In genomic region chr4:183095199-183095512, GRCh38 we compare ENCODE assay signal across 25 cellular contexts.
"Had no signal": no experiment of that assay in that cellular context is flagged by ENCODE, and none has a peak within 500 bp of the region (broad histone marks: within the 10 kb centered on the region; RNA-seq: fewer than 3 reads in every experiment).

No MANE protein-coding gene starts in this region.

- H3K4me1 ChIP-seq: colonic mucosa had no signal

- H3K4me3 Mint-ChIP-seq: immature natural killer cell; memory B cell; naive thymus-derived CD8-positive, alpha-beta T cell; neural crest cell; stimulated activated effector memory CD8-positive, alpha-beta T cell treated with anti-CD3 and anti-CD28 coated beads, Interleukin-12 subunit alpha, Interleukin-12 subunit beta, amount 100 ng/mL, for 72 hours had no signal

- H3K4me3 ChIP-seq: colonic mucosa, esophagus squamous epithelium, gastroesophageal sphincter, left ventricle myocardium inferior, lower lobe of right lung, ovary, tibial artery, upper lobe of right lung, vagina had no signal

- H3K36me3 ChIP-seq: colonic mucosa, esophagus squamous epithelium, gastroesophageal sphincter, left ventricle myocardium inferior, lower lobe of right lung, ovary, tibial artery, upper lobe of right lung, vagina had no signal

- H3K4me1 Mint-ChIP-seq: memory B cell had no signal

- H3K36me3 Mint-ChIP-seq: immature natural killer cell; memory B cell; stimulated activated effector memory CD8-positive, alpha-beta T cell treated with anti-CD3 and anti-CD28 coated beads, Interleukin-12 subunit alpha, Interleukin-12 subunit beta, amount 100 ng/mL, for 72 hours had no signal

- H3K27ac Mint-ChIP-seq: memory B cell; progenitor cell of endocrine pancreas; stimulated activated effector memory CD8-positive, alpha-beta T cell treated with anti-CD3 and anti-CD28 coated beads, Interleukin-12 subunit alpha, Interleukin-12 subunit beta, amount 100 ng/mL, for 72 hours had no signal

- H3K27me3 ChIP-seq: esophagus squamous epithelium, gastroesophageal sphincter, ovary, tibial artery, upper lobe of right lung, vagina had no signal

- H3K9me3 ChIP-seq: colonic mucosa, esophagus squamous epithelium, gastroesophageal sphincter, left ventricle myocardium inferior, lower lobe of right lung, ovary, tibial artery, upper lobe of right lung, vagina had no signal

- H3K27ac ChIP-seq: colonic mucosa, esophagus squamous epithelium, gastroesophageal sphincter, left ventricle myocardium inferior, lower lobe of right lung, ovary, tibial artery, upper lobe of right lung, vagina had no signal

- ATAC-seq: gastroesophageal sphincter; left cardiac atrium; lower lobe of right lung; naive thymus-derived CD8-positive, alpha-beta T cell; right cardiac atrium; stimulated activated effector memory CD8-positive, alpha-beta T cell treated with anti-CD3 and anti-CD28 coated beads, Interleukin-12 subunit alpha, Interleukin-12 subunit beta, amount 100 ng/mL, for 72 hours; stimulated activated naive CD8-positive, alpha-beta T cell treated with anti-CD3 and anti-CD28 coated beads, Interleukin-15, Interleukin-2, amounts not matched to agents 100 U/mL and 50 U/mL, for 24 hours; upper lobe of right lung had no signal

- DNase-seq: colonic mucosa; dermis blood vessel endothelial cell; esophagus squamous epithelium; foreskin fibroblast; glutamatergic neuron; immature natural killer cell; kidney; left cardiac atrium; left ventricle myocardium inferior; lower lobe of right lung; naive thymus-derived CD8-positive, alpha-beta T cell; nucleus accumbens; ovary; right cardiac atrium; stimulated activated CD4-positive, alpha-beta T cell treated with anti-CD3 and anti-CD28 coated beads, Interleukin-4, amount 100 ng/mL, for 1 hour; stimulated activated CD8-positive, alpha-beta memory T cell treated with anti-CD3 and anti-CD28 coated beads, Interleukin-4, amount 100 ng/mL, for 48 hours; stimulated activated naive CD8-positive, alpha-beta T cell treated with anti-CD3 and anti-CD28 coated beads, Interleukin-15, Interleukin-2, amounts not matched to agents 100 U/mL and 50 U/mL, for 24 hours; tibial artery; upper lobe of right lung had no signal

- H3K9me3 Mint-ChIP-seq: immature natural killer cell; memory B cell; neural crest cell; stimulated activated effector memory CD8-positive, alpha-beta T cell treated with anti-CD3 and anti-CD28 coated beads, Interleukin-12 subunit alpha, Interleukin-12 subunit beta, amount 100 ng/mL, for 72 hours had no signal
